ENCODE assay signal across 7 cellular contexts in the genomic region with DNA sequence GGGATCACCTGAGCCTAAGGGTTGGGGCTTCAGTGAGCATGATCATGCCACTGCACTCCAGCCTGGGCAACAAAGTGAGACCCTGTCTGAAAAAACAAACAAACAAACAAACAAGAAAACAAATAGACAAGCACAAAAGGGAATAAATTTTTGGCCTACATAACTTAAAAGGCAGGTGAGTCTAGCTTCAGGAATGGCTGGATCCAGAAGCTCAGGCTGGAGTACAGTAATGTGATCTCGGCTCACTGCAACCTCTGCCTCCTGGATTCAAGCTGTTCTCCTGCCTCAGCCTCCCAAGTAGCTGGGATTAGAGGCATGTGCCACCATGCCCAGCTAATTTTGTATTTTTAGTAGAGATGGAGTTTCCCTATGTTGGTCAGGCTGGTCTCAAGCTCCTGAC. TPM values are rescaled to one million over a fixed set of nuclear protein-coding genes. Genes with fewer than 3 reads are reported as not detected.
A peak's percentile ranks its signal among the peaks of the same experiment; 100 is the strongest.
DNase-seq lines count a peak whose midpoint lies in the region; ATAC-seq, FAIRE-seq and TF ChIP-seq lines count a peak whose summit lies in the region.
"Not testable (repeated sequence)": the region's sequence is repeated elsewhere in the genome, so short reads cannot be mapped to it uniquely, and the experiment has no call there.

No MANE protein-coding gene starts in this region.

- not testable (repeated sequence) for TF ChIP-seq CTCF in HEK293 (tag by site-specific recombination; IDR thresholded peaks at IDR 0.05); RWPE1 (conservative IDR thresholded peaks at IDR 0.05; ENCODE audit: low read depth); RWPE2 (IDR thresholded peaks at IDR 0.05; ENCODE audit: poor library complexity, severe bottlenecking); HepG2 (CRISPR knock-in tag; IDR thresholded peaks at IDR 0.05); neural crest cell (conservative IDR thresholded peaks at IDR 0.05)

- POLR2A ChIA-PET in HEK293 (lab: Yijun Ruan, JAX): interaction anchor here (0.6 kb wide), 2 partner anchors 14 to 72 kb away, joined by 3 to 4 read pairs; no protein-coding TSS in a partner anchor
- POLR2A ChIA-PET in RWPE1 (lab: Yijun Ruan, JAX; ENCODE audit: low non-redundant PET): not testable (repeated sequence)
- POLR2A ChIA-PET in HepG2 (lab: Yijun Ruan, JAX): interaction anchor here (1.1 kb wide), 1 partner anchor 51 kb away, joined by 3 read pairs; no protein-coding TSS in a partner anchor

- H3K4me1 Mint-ChIP-seq in IgD-negative memory B cell: not testable (repeated sequence)
- peaks cover 25% of the 10 kb centered on the region for H3K4me1 Mint-ChIP-seq in neural crest cell

- peak overlapping the region in 8 of 11 experiments; percentile 18 to 83 (median 78); a peak in 8 of 22 replicates for H3K27ac ChIP-seq in BLaER1 treated with 17β-estradiol and CSF1 and Interleukin-3, amounts not matched to agents 10 nM and 100 nM
- not testable (repeated sequence) for H3K27ac ChIP-seq in HEK293 (ENCODE audit: extremely low read depth, low read depth, low read length); HepG2 (ENCODE audit: extremely low read length, insufficient read depth, low read length)
- H3K27ac ChIP-seq in RWPE1 (peak overlapping the region; percentile 92), RWPE2 (ENCODE audit: poor library complexity, severe bottlenecking) (peak overlapping the region; percentile 77)

- peak overlapping the region in 2 of 3 donors; percentile 31 to 42 for H3K27ac Mint-ChIP-seq in IgD-negative memory B cell
- H3K27ac Mint-ChIP-seq in neural crest cell (ENCODE audit: unreplicated experiment): not testable (repeated sequence)

- H3K9me3 Mint-ChIP-seq in IgD-negative memory B cell, neural crest cell: not testable (repeated sequence)

- TF ChIP-seq RAD21 in HepG2 (CRISPR knock-in tag; IDR thresholded peaks at IDR 0.05): not testable (repeated sequence)

- not testable (repeated sequence) for BruUV-seq in HepG2 (replicated peaks; lab: Mats Ljungman, UMichigan)

- not testable (repeated sequence) for TF ChIP-seq POLR2A in HepG2 (IDR thresholded peaks at IDR 0.05; ENCODE audit: insufficient read depth in 1 of 2, low read depth in 2 of 2, low read length in 2 of 2)

- not testable (repeated sequence) for H2AFZ ChIP-seq in HepG2 (ENCODE audit: low read length)

- H3K9ac ChIP-seq in BLaER1 treated with 17β-estradiol and CSF1 and Interleukin-3, amounts not matched to agents 10 nM and 100 nM: peak overlapping the region in 1 of 11 experiments; percentile 3; a peak in 4 of 22 replicates
- H3K9ac ChIP-seq in HepG2 (ENCODE audit: insufficient read depth, low read depth, low read length): not testable (repeated sequence)

- WGBS in HepG2 (ENCODE audit: low lambda C conversion rate): 88% methylated on average over 1 of the region's 1 CpG

- in situ Hi-C loops in HepG2 (cut with HindIII; ENCODE audit: extremely low pct_ligation_motif_present, low pct_unique_long_range_greater_than_20kb): not testable (repeated sequence)

- H3K9me3 ChIP-seq in BLaER1 treated with 17β-estradiol and CSF1 and Interleukin-3, amounts not matched to agents 10 nM and 100 nM (replicated peaks in 1 of 11); HEK293 (ENCODE audit: control insufficient read depth, insufficient read depth, low read depth, low read length); RWPE2 (ENCODE audit: severe bottlenecking); HepG2 (ENCODE audit: low read length): not testable (repeated sequence)

- H3K4me2 ChIP-seq in BLaER1 treated with 17β-estradiol and CSF1 and Interleukin-3, amounts not matched to agents 10 nM and 100 nM: peak overlapping the region in 6 of 11 experiments; percentile 75 to 92 (median 88); a peak in 10 of 22 replicates
- H3K4me2 ChIP-seq in HepG2 (ENCODE audit: low read depth, low read length): not testable (repeated sequence)

- H3K27me3 ChIP-seq in BLaER1 treated with 17β-estradiol and CSF1 and Interleukin-3, amounts not matched to agents 10 nM and 100 nM; RWPE2 (ENCODE audit: insufficient read depth, poor library complexity, severe bottlenecking); HepG2 (ENCODE audit: control insufficient read depth in 1 of 2, insufficient read depth in 2 of 2, low read length in 2 of 2): not testable (repeated sequence)

- not testable (repeated sequence) for H3K36me3 Mint-ChIP-seq in IgD-negative memory B cell; neural crest cell (ENCODE audit: low read depth)

- not testable (repeated sequence) for H3K4me3 ChIP-seq in BLaER1 treated with 17β-estradiol and CSF1 and Interleukin-3, amounts not matched to agents 10 nM and 100 nM; HEK293 (ENCODE audit: low read depth, low read length); RWPE2 (ENCODE audit: severe bottlenecking); HepG2 (replicated peaks in 1 of 3; ENCODE audit: insufficient read depth in 1 of 3, low read depth in 2 of 3, low read length in 3 of 3)

- not testable (repeated sequence) for H3K27me3 Mint-ChIP-seq in IgD-negative memory B cell; neural crest cell (ENCODE audit: low read depth)

- CTCF ChIA-PET in HEK293 (lab: Yijun Ruan, JAX): interaction anchor here (0.6 to 0.7 kb wide), 2 partner anchors 92 to 221 kb away, joined by 3 read pairs; no protein-coding TSS in a partner anchor
- CTCF ChIA-PET in RWPE1 (lab: Yijun Ruan, JAX): interaction anchor here (0.6 to 0.7 kb wide), 2 partner anchors 60 to 93 kb away, joined by 3 read pairs; no protein-coding TSS in a partner anchor
- CTCF ChIA-PET in HepG2 (lab: Yijun Ruan, JAX; ENCODE audit: low intra/inter-chr PET ratio, low total read pairs): not testable (repeated sequence)

- intact Hi-C loops in HepG2 (cut with micrococcal nuclease; ENCODE audit: unreplicated experiment): loop anchor here (10.0 kb wide), 1 partner anchor 55 kb away; no protein-coding TSS in a partner anchor

- ATAC-seq in RWPE2 (ENCODE audit: low read depth); HepG2: not testable (repeated sequence)

- peaks cover 0 to 14% (median 12%) of the 10 kb centered on the region in 11 experiments; a peak in 14 of 22 replicates for H4K20me1 ChIP-seq in BLaER1 treated with 17β-estradiol and CSF1 and Interleukin-3, amounts not matched to agents 10 nM and 100 nM
- H4K20me1 ChIP-seq in HepG2 (ENCODE audit: insufficient read depth, low read length): not testable (repeated sequence)

- not testable (repeated sequence) for FAIRE-seq in HepG2 (lab: Jason Lieb, UNC)

- H3K79me2 ChIP-seq in HepG2 (ENCODE audit: insufficient read depth, low read length): peaks cover 13% of the 10 kb centered on the region

- H3K4me3 Mint-ChIP-seq in IgD-negative memory B cell: not testable (repeated sequence)
- H3K4me3 Mint-ChIP-seq in neural crest cell: peak overlapping the region; percentile 41

- peaks cover 51 to 92% (median 76%) of the 10 kb centered on the region in 10 experiments for H3K4me1 ChIP-seq in BLaER1 treated with 17β-estradiol and CSF1 and Interleukin-3, amounts not matched to agents 10 nM and 100 nM
- not testable (repeated sequence) for H3K4me1 ChIP-seq in HEK293 (ENCODE audit: control insufficient read depth, insufficient read depth, low read length)
- H3K4me1 ChIP-seq in RWPE2 (ENCODE audit: insufficient read depth, poor library complexity, severe bottlenecking): peaks cover 15% of the 10 kb centered on the region
- H3K4me1 ChIP-seq in HepG2 (ENCODE audit: insufficient read depth, low read length): peaks cover 55% of the 10 kb centered on the region

- not testable (repeated sequence) for TF ChIP-seq EP300 in HepG2 (IDR thresholded peaks at IDR 0.05; ENCODE audit: low read depth in 2 of 2, low read length in 2 of 2); HepG2 (CRISPR knock-in tag; IDR thresholded peaks at IDR 0.05; ENCODE audit: borderline replicate concordance)

- not testable (repeated sequence) for H3K36me3 ChIP-seq in BLaER1 treated with 17β-estradiol and CSF1 and Interleukin-3, amounts not matched to agents 10 nM and 100 nM; HEK293 (ENCODE audit: control insufficient read depth in 2 of 2, insufficient read depth in 1 of 2, low read length in 2 of 2); RWPE2 (ENCODE audit: low read depth); HepG2 (replicated peaks in 1 of 2; ENCODE audit: control insufficient read depth in 1 of 2, insufficient read depth in 2 of 2, low read length in 2 of 2)

- not testable (repeated sequence) for DNase-seq in RWPE1 (ENCODE audit: low spot score); RWPE2 (ENCODE audit: low spot score); HepG2 (ENCODE audit: low spot score); neural crest cell (ENCODE audit: low read depth, low spot score)

RNA-seq across cellular contexts. Expression of gene CRTC1, which starts 3.3 kb away (rescaled TPM):
- polyA plus RNA-seq in IgD-negative memory B cell: 1.7 TPM
- 1.3 and 2.0 TPM in 2 replicates for total RNA-seq in HepG2 (2016; rRNA removed; fragmentation: Illumina TruSeq; extraction: Trizol)
- total RNA-seq in HepG2 (2016; cell fraction: cytosol; rRNA removed; fragmentation: Illumina TruSeq; extraction: Trizol; ENCODE audit: low read depth): 1.1 and 1.4 TPM in 2 replicates
- total RNA-seq in HepG2 (2016; cell fraction: insoluble cytoplasmic fraction; rRNA removed; fragmentation: Illumina TruSeq; extraction: Trizol): 1.7 and 2.3 TPM in 2 replicates
- total RNA-seq in HepG2 (2016; cell fraction: membrane; rRNA removed; fragmentation: Illumina TruSeq; extraction: Trizol): 2.2 TPM in 2 replicates
- total RNA-seq in HepG2 (2016; cell fraction: nucleus; rRNA removed; fragmentation: Illumina TruSeq; extraction: Trizol): 3.1 and 3.5 TPM in 2 replicates
- polyA plus RNA-seq in HepG2 (2011; rRNA removed): 2.7 and 3.2 TPM in 2 replicates
- 0.50 and 0.95 TPM in 2 replicates for polyA plus RNA-seq in HepG2 (2011; cell fraction: cytosol; rRNA removed)
- polyA plus RNA-seq in HepG2 (2011; cell fraction: nucleus; rRNA removed): 31.6 and 41.4 TPM in 2 replicates
- polyA plus RNA-seq in HepG2 (2012): 6.5 and 6.6 TPM in 2 replicates
- polyA plus RNA-seq in HepG2 (2016; cell fraction: cytosol; fragmentation: Illumina TruSeq; extraction: Trizol; ENCODE audit: low read depth): 2.6 and 2.8 TPM in 2 replicates
- 5.0 and 6.1 TPM in 2 replicates for polyA plus RNA-seq in HepG2 (2016; cell fraction: insoluble cytoplasmic fraction; fragmentation: Illumina TruSeq; extraction: Trizol; ENCODE audit: low read depth)
- 4.2 TPM in 2 replicates for polyA plus RNA-seq in HepG2 (2016; cell fraction: membrane; fragmentation: Illumina TruSeq; extraction: Trizol; ENCODE audit: low read depth)
- 17.9 and 20.5 TPM in 2 replicates for polyA plus RNA-seq in HepG2 (2016; cell fraction: nucleus; fragmentation: Illumina TruSeq; extraction: Trizol; ENCODE audit: insufficient read depth, low read depth)
- 1.4 and 2.3 TPM in 2 replicates for polyA minus RNA-seq in HepG2 (2011; rRNA and poly(A)+ RNA removed; ENCODE audit: low replicate concordance)
- polyA minus RNA-seq in HepG2 (2011; cell fraction: cytosol; rRNA and poly(A)+ RNA removed): 2.1 and 2.7 TPM in 2 replicates
- polyA minus RNA-seq in HepG2 (2011; cell fraction: nucleus; rRNA and poly(A)+ RNA removed): 5.2 and 5.5 TPM in 2 replicates
- total RNA-seq in neural crest cell: 24.1 and 25.2 TPM in 2 replicates

RNA-seq across cellular contexts. Expression of gene KLHL26, which starts 43.3 kb away (rescaled TPM):
- polyA plus RNA-seq in IgD-negative memory B cell (3.2 TPM), HepG2 (2011; rRNA removed) (1.2 and 1.5 TPM in 2 replicates)
- total RNA-seq in HepG2 (2016; rRNA removed; fragmentation: Illumina TruSeq; extraction: Trizol) (1.7 and 3.4 TPM in 2 replicates), neural crest cell (11.1 and 12.3 TPM in 2 replicates)
- total RNA-seq in HepG2 (2016; cell fraction: cytosol; rRNA removed; fragmentation: Illumina TruSeq; extraction: Trizol; ENCODE audit: low read depth): 0.30 and 0.35 TPM in 2 replicates
- total RNA-seq in HepG2 (2016; cell fraction: insoluble cytoplasmic fraction; rRNA removed; fragmentation: Illumina TruSeq; extraction: Trizol): 2.3 and 3.2 TPM in 2 replicates
- 1.5 TPM in 2 replicates for total RNA-seq in HepG2 (2016; cell fraction: membrane; rRNA removed; fragmentation: Illumina TruSeq; extraction: Trizol)
- 2.7 and 3.4 TPM in 2 replicates for total RNA-seq in HepG2 (2016; cell fraction: nucleus; rRNA removed; fragmentation: Illumina TruSeq; extraction: Trizol)
- polyA plus RNA-seq in HepG2 (2011; cell fraction: cytosol; rRNA removed): 0.91 and 1.1 TPM in 2 replicates
- 3.2 and 6.3 TPM in 2 replicates for polyA plus RNA-seq in HepG2 (2011; cell fraction: nucleus; rRNA removed)
- 1.5 and 1.8 TPM in 2 replicates for polyA plus RNA-seq in HepG2 (2012)
- polyA plus RNA-seq in HepG2 (2016; cell fraction: cytosol; fragmentation: Illumina TruSeq; extraction: Trizol; ENCODE audit: low read depth): 0.21 and 0.23 TPM in 2 replicates
- 2.2 and 3.4 TPM in 2 replicates for polyA plus RNA-seq in HepG2 (2016; cell fraction: insoluble cytoplasmic fraction; fragmentation: Illumina TruSeq; extraction: Trizol; ENCODE audit: low read depth)
- 0.58 and 0.76 TPM in 2 replicates for polyA plus RNA-seq in HepG2 (2016; cell fraction: membrane; fragmentation: Illumina TruSeq; extraction: Trizol; ENCODE audit: low read depth)
- 5.0 and 5.4 TPM in 2 replicates for polyA plus RNA-seq in HepG2 (2016; cell fraction: nucleus; fragmentation: Illumina TruSeq; extraction: Trizol; ENCODE audit: insufficient read depth, low read depth)
- 3.3 and 11.9 TPM in 2 replicates for polyA minus RNA-seq in HepG2 (2011; rRNA and poly(A)+ RNA removed; ENCODE audit: low replicate concordance)
- 5.0 and 6.3 TPM in 2 replicates for polyA minus RNA-seq in HepG2 (2011; cell fraction: cytosol; rRNA and poly(A)+ RNA removed)
- 0.99 and 1.3 TPM in 2 replicates for polyA minus RNA-seq in HepG2 (2011; cell fraction: nucleus; rRNA and poly(A)+ RNA removed)
